25 cellular contexts compared by ENCODE assay signal in the genomic region with DNA sequence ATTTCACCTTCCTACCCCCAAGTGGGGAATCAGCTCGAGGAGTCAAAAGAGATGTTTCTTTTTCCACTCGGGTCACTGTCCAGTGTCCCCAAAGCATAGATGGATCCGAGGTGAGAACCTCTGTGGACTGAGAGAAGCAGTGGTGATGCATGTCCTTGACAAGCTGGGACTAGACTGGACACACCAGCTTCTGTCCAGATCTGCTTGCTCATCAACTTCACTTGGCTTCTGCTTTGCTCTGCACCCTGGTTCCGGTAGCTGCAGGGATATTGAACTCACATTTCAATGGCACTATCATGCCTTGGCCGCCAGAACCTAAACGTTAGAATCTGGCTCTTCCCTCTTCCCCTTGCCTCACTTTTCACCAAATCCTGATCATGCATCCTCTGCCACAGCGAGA.
"Had no signal": no experiment of that assay in that cellular context is flagged by ENCODE, and none has a peak within 500 bp of the region (broad histone marks: within the 10 kb centered on the region; RNA-seq: fewer than 3 reads in every experiment).

No MANE protein-coding gene starts in this region.

- DNase-seq: cerebellar nuclear complex; dermis blood vessel endothelial cell; effector CD4-positive, alpha-beta T cell; endodermal cell; erythroblast; foreskin keratinocyte; heart right ventricle; hypothalamus; kidney glomerular epithelial cell; left lung; mesendoderm; naive B cell; occipital lobe; psoas muscle; retina; sigmoid colon; stimulated activated CD4-positive, alpha-beta T cell treated with anti-CD3 and anti-CD28 coated beads, Interleukin-12 subunit alpha, Interleukin-12 subunit beta, amount 100 ng/mL, for 4 hours; stimulated activated naive CD4-positive, alpha-beta T cell; stomach; substantia nigra; trophoblast cell had no signal

- FAIRE-seq: colon, endothelial cell of umbilical vein, islet of Langerhans had no signal

- H3K4me3 Mint-ChIP-seq: endodermal cell, nephron had no signal

- ATAC-seq: foreskin keratinocyte, left lung, psoas muscle had no signal

- H3K4me1 Mint-ChIP-seq: endodermal cell, naive B cell had no signal

- H3K36me3 Mint-ChIP-seq: naive B cell had no signal

- H3K27ac Mint-ChIP-seq: endodermal cell, naive B cell, nephron had no signal
